20 cellular contexts compared by ENCODE assay signal in genomic region chr22:46356496-46357185, GRCh38.
"Had no signal": no experiment of that assay in that cellular context is flagged by ENCODE, and none has a peak within 500 bp of the region (broad histone marks: within the 10 kb centered on the region; RNA-seq: fewer than 3 reads in every experiment).

No MANE protein-coding gene starts in this region.

- H3K9me3 Mint-ChIP-seq: dendritic cell treated with granulocyte-macrophage colony-stimulating factor and Interleukin-4, amounts not matched to agents 40 ng/mL and 50 ng/mL, for 4 days; effector memory CD8-positive, alpha-beta T cell; memory B cell; natural killer cell treated with Interleukin-12 subunit alpha and Interleukin-12 subunit beta and Interleukin-15 and Interleukin-18, amount 100 ng/mL, for 72 hours; neural progenitor cell; stimulated activated memory B cell treated with anti-CD40 and anti-IgM and Interleukin-4, amounts not matched to agents 10 μg/mL and 1 μg/mL and 100 μg/mL, for 72 hours; stimulated activated naive CD8-positive, alpha-beta T cell treated with anti-CD3 and anti-CD28 coated beads, Interleukin-15, Interleukin-2, amounts not matched to agents 100 ng/mL and 50 ng/mL, for 24 hours had no signal

- H3K27ac ChIP-seq: esophagus muscularis mucosa, gastrocnemius medialis, hepatocyte, lower lobe of right lung, neural progenitor cell, pancreas, right lobe of liver, tibial artery had no signal

- ATAC-seq: effector memory CD8-positive, alpha-beta T cell; gastrocnemius medialis; natural killer cell treated with Interleukin-12 subunit alpha and Interleukin-12 subunit beta and Interleukin-15 and Interleukin-18, amount 100 ng/mL, for 72 hours; pancreas; stimulated activated memory B cell treated with anti-CD40 and anti-IgM and Interleukin-4, amounts not matched to agents 10 μg/mL and 1 μg/mL and 100 μg/mL, for 72 hours had no signal

- H3K4me3 Mint-ChIP-seq: dendritic cell treated with granulocyte-macrophage colony-stimulating factor and Interleukin-4, amounts not matched to agents 40 ng/mL and 50 ng/mL, for 4 days; effector memory CD8-positive, alpha-beta T cell; memory B cell; mesothelial cell of epicardium; natural killer cell treated with Interleukin-12 subunit alpha and Interleukin-12 subunit beta and Interleukin-15 and Interleukin-18, amount 100 ng/mL, for 72 hours; neural progenitor cell; stimulated activated memory B cell treated with anti-CD40 and anti-IgM and Interleukin-4, amounts not matched to agents 10 μg/mL and 1 μg/mL and 100 μg/mL, for 72 hours; stimulated activated naive CD8-positive, alpha-beta T cell treated with anti-CD3 and anti-CD28 coated beads, Interleukin-15, Interleukin-2, amounts not matched to agents 100 ng/mL and 50 ng/mL, for 24 hours had no signal

- H3K4me1 ChIP-seq: neural progenitor cell, tibial artery had no signal

- H3K4me3 ChIP-seq: esophagus muscularis mucosa, gastrocnemius medialis, hepatocyte, lower lobe of right lung, neural progenitor cell, pancreas, right lobe of liver, tibial artery had no signal

- H3K27me3 ChIP-seq: esophagus muscularis mucosa, gastrocnemius medialis, hepatocyte, neural progenitor cell, pancreas, right lobe of liver, tibial artery had no signal

- H3K36me3 Mint-ChIP-seq: natural killer cell treated with Interleukin-12 subunit alpha and Interleukin-12 subunit beta and Interleukin-15 and Interleukin-18, amount 100 ng/mL, for 72 hours had no signal

- H3K36me3 ChIP-seq: neural progenitor cell had no signal

- H3K27ac Mint-ChIP-seq: dendritic cell treated with granulocyte-macrophage colony-stimulating factor and Interleukin-4, amounts not matched to agents 40 ng/mL and 50 ng/mL, for 4 days; memory B cell; mesothelial cell of epicardium; natural killer cell treated with Interleukin-12 subunit alpha and Interleukin-12 subunit beta and Interleukin-15 and Interleukin-18, amount 100 ng/mL, for 72 hours; neural progenitor cell; progenitor cell of endocrine pancreas; stimulated activated naive CD8-positive, alpha-beta T cell treated with anti-CD3 and anti-CD28 coated beads, Interleukin-15, Interleukin-2, amounts not matched to agents 100 ng/mL and 50 ng/mL, for 24 hours had no signal

- H3K27me3 Mint-ChIP-seq: dendritic cell treated with granulocyte-macrophage colony-stimulating factor and Interleukin-4, amounts not matched to agents 40 ng/mL and 50 ng/mL, for 4 days; effector memory CD8-positive, alpha-beta T cell; memory B cell; natural killer cell treated with Interleukin-12 subunit alpha and Interleukin-12 subunit beta and Interleukin-15 and Interleukin-18, amount 100 ng/mL, for 72 hours; progenitor cell of endocrine pancreas; stimulated activated memory B cell treated with anti-CD40 and anti-IgM and Interleukin-4, amounts not matched to agents 10 μg/mL and 1 μg/mL and 100 μg/mL, for 72 hours; stimulated activated naive CD8-positive, alpha-beta T cell treated with anti-CD3 and anti-CD28 coated beads, Interleukin-15, Interleukin-2, amounts not matched to agents 100 ng/mL and 50 ng/mL, for 24 hours had no signal

- DNase-seq: cerebellar nuclear complex; effector memory CD8-positive, alpha-beta T cell; gastrocnemius medialis; glutamatergic neuron; lower lobe of right lung; occipital lobe; stimulated activated CD4-positive, alpha-beta T cell treated with anti-CD3 and anti-CD28 coated beads, Interleukin-4, amount 100 ng/mL, for 1 hour; tibial artery had no signal

- H3K9me3 ChIP-seq: esophagus muscularis mucosa, gastrocnemius medialis, lower lobe of right lung, pancreas, right lobe of liver, tibial artery had no signal
